In the genomic region with DNA sequence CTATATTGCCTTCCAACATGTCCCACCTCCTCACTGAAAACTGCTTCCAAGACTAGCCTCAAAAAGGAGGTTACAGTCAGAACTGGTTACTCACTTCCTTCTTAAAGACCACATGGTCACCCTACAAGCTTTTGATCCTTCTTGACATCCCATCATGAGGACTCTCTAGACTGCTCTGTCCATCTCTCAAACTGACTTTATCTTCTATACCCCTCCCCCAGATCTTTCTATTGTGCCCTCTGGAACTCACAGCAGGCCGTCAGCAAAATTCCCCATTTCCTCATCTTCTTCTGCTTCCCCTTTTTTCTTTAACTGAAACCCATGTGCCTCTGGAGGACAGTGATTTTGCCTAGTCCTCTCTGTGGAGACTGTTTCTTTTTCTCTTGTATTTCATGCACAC, we compare ENCODE assay signal across 1 cellular context.
A peak's percentile ranks its signal among the peaks of the same experiment; 100 is the strongest.
TF ChIP-seq lines count a peak whose summit lies in the region.

No MANE protein-coding gene starts in this region.

TF ChIP-seq in GM12878, 131 proteins besides CTCF, POLR2A, EP300 and RAD21 (continued from another document):
- TF ChIP-seq, protein P1, sequence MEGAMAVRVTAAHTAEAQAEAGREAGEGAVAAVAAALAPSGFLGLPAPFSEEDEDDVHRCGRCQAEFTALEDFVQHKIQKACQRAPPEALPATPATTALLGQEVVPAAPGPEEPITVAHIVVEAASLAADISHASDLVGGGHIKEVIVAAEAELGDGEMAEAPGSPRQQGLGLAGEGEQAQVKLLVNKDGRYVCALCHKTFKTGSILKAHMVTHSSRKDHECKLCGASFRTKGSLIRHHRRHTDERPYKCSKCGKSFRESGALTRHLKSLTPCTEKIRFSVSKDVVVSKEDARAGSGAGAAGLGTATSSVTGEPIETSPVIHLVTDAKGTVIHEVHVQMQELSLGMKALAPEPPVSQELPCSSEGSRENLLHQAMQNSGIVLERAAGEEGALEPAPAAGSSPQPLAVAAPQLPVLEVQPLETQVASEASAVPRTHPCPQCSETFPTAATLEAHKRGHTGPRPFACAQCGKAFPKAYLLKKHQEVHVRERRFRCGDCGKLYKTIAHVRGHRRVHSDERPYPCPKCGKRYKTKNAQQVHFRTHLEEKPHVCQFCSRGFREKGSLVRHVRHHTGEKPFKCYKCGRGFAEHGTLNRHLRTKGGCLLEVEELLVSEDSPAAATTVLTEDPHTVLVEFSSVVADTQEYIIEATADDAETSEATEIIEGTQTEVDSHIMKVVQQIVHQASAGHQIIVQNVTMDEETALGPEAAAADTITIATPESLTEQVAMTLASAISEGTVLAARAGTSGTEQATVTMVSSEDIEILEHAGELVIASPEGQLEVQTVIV (IDR thresholded peaks at IDR 0.05; ENCODE audit: borderline replicate concordance, partially characterized antibody) = no peak
- TF ChIP-seq PAX5 (IDR thresholded peaks at IDR 0.05; ENCODE audit: borderline replicate concordance, low read depth, low read length) (no peak), SPI1 (IDR thresholded peaks at IDR 0.05; ENCODE audit: borderline replicate concordance, insufficient read depth, low read depth, low read length) (peak; percentile 82), IKZF2 (IDR thresholded peaks at IDR 0.05) (peak; percentile 62 to 72), BCL11A (IDR thresholded peaks at IDR 0.05; ENCODE audit: low read depth, low read length) (0 out of 2 replicates have a peak, but pooled peaks have one; percentile 21), SP1 (IDR thresholded peaks at IDR 0.05; ENCODE audit: low read depth, low read length) (no peak), ATF7 (IDR thresholded peaks at IDR 0.05; ENCODE audit: low read depth) (no peak), EED (IDR thresholded peaks at IDR 0.05; ENCODE audit: low read depth) (peak; percentile 54), SMAD5 (IDR thresholded peaks at IDR 0.05; ENCODE audit: low read depth) (no peak), DPF2 (IDR thresholded peaks at IDR 0.05) (0 out of 2 replicates have a peak, but pooled peaks have one; percentile 30), POU2F2 (IDR thresholded peaks at IDR 0.05; ENCODE audit: borderline replicate concordance, low read depth, low read length) (no peak), IKZF1 (conservative IDR thresholded peaks at IDR 0.05) (0 out of 2 replicates have a peak, but pooled peaks have one; percentile 37), GABPA (IDR thresholded peaks at IDR 0.05; ENCODE audit: low read depth) (no peak), TCF7 (IDR thresholded peaks at IDR 0.05; ENCODE audit: borderline replicate concordance) (peak; percentile 49; the same call in 1 of the 2 replicates), WRNIP1 (IDR thresholded peaks at IDR 0.05; ENCODE audit: borderline replicate concordance, low read depth, low read length) (no peak), IRF4 (IDR thresholded peaks at IDR 0.05; ENCODE audit: low read depth, low read length) (0 out of 2 replicates have a peak, but pooled peaks have one; percentile 55), CREB1 (IDR thresholded peaks at IDR 0.05; ENCODE audit: low read depth) (no peak), BHLHE40 (IDR thresholded peaks at IDR 0.05; ENCODE audit: borderline replicate concordance in 1 of 2, low read depth in 2 of 2, low read length in 1 of 2) (0 out of 4 replicates have a peak, but pooled peaks of 1 of the 2 experiments have one; percentile 9), RUNX3 (IDR thresholded peaks at IDR 0.05; ENCODE audit: low read length) (peak; percentile 81), MYB (IDR thresholded peaks at IDR 0.05; ENCODE audit: borderline replicate concordance, low read depth, low read length) (no peak)
- TF ChIP-seq, protein P2, sequence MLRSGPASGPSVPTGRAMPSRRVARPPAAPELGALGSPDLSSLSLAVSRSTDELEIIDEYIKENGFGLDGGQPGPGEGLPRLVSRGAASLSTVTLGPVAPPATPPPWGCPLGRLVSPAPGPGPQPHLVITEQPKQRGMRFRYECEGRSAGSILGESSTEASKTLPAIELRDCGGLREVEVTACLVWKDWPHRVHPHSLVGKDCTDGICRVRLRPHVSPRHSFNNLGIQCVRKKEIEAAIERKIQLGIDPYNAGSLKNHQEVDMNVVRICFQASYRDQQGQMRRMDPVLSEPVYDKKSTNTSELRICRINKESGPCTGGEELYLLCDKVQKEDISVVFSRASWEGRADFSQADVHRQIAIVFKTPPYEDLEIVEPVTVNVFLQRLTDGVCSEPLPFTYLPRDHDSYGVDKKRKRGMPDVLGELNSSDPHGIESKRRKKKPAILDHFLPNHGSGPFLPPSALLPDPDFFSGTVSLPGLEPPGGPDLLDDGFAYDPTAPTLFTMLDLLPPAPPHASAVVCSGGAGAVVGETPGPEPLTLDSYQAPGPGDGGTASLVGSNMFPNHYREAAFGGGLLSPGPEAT (IDR thresholded peaks at IDR 0.05; ENCODE audit: low read depth) = peak; percentile 28; the same call in 1 of the 2 replicates
- TF ChIP-seq, protein P3, sequence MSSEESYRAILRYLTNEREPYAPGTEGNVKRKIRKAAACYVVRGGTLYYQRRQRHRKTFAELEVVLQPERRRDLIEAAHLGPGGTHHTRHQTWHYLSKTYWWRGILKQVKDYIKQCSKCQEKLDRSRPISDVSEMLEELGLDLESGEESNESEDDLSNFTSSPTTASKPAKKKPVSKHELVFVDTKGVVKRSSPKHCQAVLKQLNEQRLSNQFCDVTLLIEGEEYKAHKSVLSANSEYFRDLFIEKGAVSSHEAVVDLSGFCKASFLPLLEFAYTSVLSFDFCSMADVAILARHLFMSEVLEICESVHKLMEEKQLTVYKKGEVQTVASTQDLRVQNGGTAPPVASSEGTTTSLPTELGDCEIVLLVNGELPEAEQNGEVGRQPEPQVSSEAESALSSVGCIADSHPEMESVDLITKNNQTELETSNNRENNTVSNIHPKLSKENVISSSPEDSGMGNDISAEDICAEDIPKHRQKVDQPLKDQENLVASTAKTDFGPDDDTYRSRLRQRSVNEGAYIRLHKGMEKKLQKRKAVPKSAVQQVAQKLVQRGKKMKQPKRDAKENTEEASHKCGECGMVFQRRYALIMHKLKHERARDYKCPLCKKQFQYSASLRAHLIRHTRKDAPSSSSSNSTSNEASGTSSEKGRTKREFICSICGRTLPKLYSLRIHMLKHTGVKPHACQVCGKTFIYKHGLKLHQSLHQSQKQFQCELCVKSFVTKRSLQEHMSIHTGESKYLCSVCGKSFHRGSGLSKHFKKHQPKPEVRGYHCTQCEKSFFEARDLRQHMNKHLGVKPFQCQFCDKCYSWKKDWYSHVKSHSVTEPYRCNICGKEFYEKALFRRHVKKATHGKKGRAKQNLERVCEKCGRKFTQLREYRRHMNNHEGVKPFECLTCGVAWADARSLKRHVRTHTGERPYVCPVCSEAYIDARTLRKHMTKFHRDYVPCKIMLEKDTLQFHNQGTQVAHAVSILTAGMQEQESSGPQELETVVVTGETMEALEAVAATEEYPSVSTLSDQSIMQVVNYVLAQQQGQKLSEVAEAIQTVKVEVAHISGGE (CRISPR knock-in tag; IDR thresholded peaks at IDR 0.05) = no peak
- TF ChIP-seq, protein P4, sequence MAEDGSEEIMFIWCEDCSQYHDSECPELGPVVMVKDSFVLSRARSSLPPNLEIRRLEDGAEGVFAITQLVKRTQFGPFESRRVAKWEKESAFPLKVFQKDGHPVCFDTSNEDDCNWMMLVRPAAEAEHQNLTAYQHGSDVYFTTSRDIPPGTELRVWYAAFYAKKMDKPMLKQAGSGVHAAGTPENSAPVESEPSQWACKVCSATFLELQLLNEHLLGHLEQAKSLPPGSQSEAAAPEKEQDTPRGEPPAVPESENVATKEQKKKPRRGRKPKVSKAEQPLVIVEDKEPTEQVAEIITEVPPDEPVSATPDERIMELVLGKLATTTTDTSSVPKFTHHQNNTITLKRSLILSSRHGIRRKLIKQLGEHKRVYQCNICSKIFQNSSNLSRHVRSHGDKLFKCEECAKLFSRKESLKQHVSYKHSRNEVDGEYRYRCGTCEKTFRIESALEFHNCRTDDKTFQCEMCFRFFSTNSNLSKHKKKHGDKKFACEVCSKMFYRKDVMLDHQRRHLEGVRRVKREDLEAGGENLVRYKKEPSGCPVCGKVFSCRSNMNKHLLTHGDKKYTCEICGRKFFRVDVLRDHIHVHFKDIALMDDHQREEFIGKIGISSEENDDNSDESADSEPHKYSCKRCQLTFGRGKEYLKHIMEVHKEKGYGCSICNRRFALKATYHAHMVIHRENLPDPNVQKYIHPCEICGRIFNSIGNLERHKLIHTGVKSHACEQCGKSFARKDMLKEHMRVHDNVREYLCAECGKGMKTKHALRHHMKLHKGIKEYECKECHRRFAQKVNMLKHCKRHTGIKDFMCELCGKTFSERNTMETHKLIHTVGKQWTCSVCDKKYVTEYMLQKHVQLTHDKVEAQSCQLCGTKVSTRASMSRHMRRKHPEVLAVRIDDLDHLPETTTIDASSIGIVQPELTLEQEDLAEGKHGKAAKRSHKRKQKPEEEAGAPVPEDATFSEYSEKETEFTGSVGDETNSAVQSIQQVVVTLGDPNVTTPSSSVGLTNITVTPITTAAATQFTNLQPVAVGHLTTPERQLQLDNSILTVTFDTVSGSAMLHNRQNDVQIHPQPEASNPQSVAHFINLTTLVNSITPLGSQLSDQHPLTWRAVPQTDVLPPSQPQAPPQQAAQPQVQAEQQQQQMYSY (CRISPR knock-in tag; IDR thresholded peaks at IDR 0.05) = no peak
